17 cellular contexts compared by ENCODE assay signal in the genomic region with DNA sequence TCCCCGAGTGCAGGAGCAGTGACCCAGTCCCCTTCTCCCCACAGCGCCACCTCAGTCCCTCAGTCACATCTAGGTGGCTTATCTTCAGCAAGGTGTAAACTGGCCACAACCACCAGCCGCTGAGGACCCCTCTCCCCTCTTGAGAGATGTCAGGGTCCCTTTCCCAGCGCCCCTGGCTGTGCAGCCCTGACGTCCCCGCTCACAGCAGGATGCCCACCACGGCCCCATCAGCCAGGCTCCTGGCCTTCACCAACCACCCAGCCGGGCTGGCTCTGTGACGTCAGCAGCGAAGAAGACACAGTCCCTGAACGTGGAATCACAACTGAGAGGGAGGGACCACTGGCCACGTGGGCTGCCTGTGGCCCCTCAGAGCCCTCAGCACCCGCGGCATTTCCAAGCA.
DNase-seq lines count a peak whose midpoint lies in the region; ATAC-seq and TF ChIP-seq lines count a peak whose summit lies in the region.
"Had no signal": no experiment of that assay in that cellular context is flagged by ENCODE, and none has a peak within 500 bp of the region (broad histone marks: within the 10 kb centered on the region; RNA-seq: fewer than 3 reads in every experiment).

No MANE protein-coding gene starts in this region.

- CTCF ChIA-PET in activated CD8-positive, alpha-beta memory T cell treated with anti-CD3 and anti-CD28 coated beads, Interleukin-2, amount 10 ng/mL, durations not matched to agents 7 days and 5 days (lab: Charles Lee): no interaction called here

- H3K27me3 Mint-ChIP-seq in brain: no peaks in the 10 kb centered on the region
- H3K27me3 Mint-ChIP-seq in activated CD8-positive, alpha-beta memory T cell treated with anti-CD3 and anti-CD28 coated beads, Interleukin-2, amount 10 ng/mL, durations not matched to agents 7 days and 5 days: peaks cover 7% of the 10 kb centered on the region

- H3K27me3 ChIP-seq in upper lobe of left lung: no peaks in the 10 kb centered on the region

- peaks cover 50% of the 10 kb centered on the region for H3K4me1 Mint-ChIP-seq in brain
- H3K4me1 Mint-ChIP-seq in activated CD8-positive, alpha-beta memory T cell treated with anti-CD3 and anti-CD28 coated beads, Interleukin-2, amount 10 ng/mL, durations not matched to agents 7 days and 5 days: peaks cover 12% of the 10 kb centered on the region

- TF ChIP-seq POLR2A in upper lobe of left lung (IDR thresholded peaks at IDR 0.05): no peak

- no peaks in the 10 kb centered on the region for H3K36me3 Mint-ChIP-seq in brain
- no peaks in the 10 kb centered on the region for H3K36me3 Mint-ChIP-seq in activated CD8-positive, alpha-beta memory T cell treated with anti-CD3 and anti-CD28 coated beads, Interleukin-2, amount 10 ng/mL, durations not matched to agents 7 days and 5 days

- peak overlapping the region in 3 of 5 experiments; percentile 10 to 59 (median 27) for H3K27ac Mint-ChIP-seq in brain
- no peak overlapping the region for H3K27ac Mint-ChIP-seq in activated CD8-positive, alpha-beta memory T cell treated with anti-CD3 and anti-CD28 coated beads, Interleukin-2, amount 10 ng/mL, durations not matched to agents 7 days and 5 days

- ATAC-seq in upper lobe of left lung (ENCODE audit: low FRiP score in 2 of 2): no peak
- no peak for ATAC-seq in activated CD8-positive, alpha-beta memory T cell treated with anti-CD3 and anti-CD28 coated beads, Interleukin-2, amount 10 ng/mL, durations not matched to agents 7 days and 5 days
- no peak for ATAC-seq in GM21529 (IDR thresholded peaks at IDR 0.05; ENCODE audit: unreplicated experiment)

- H3K9me3 Mint-ChIP-seq in brain: peaks cover 0 to 5% (median 0%) of the 10 kb centered on the region in 5 experiments
- H3K9me3 Mint-ChIP-seq in activated CD8-positive, alpha-beta memory T cell treated with anti-CD3 and anti-CD28 coated beads, Interleukin-2, amount 10 ng/mL, durations not matched to agents 7 days and 5 days (ENCODE audit: low read depth): no peaks in the 10 kb centered on the region

- no peak for TF ChIP-seq CTCF in brain (conservative IDR thresholded peaks at IDR 0.05)
- no peak for TF ChIP-seq CTCF in upper lobe of left lung (IDR thresholded peaks at IDR 0.05)

- 83 to 89% methylated on average over 9 to 12 of the region's 14 CpGs for WGBS in upper lobe of left lung, 2 donors

- no peaks in the 10 kb centered on the region for H3K36me3 ChIP-seq in upper lobe of left lung

- no peak overlapping the region for H3K4me3 Mint-ChIP-seq in brain
- no peak overlapping the region for H3K4me3 Mint-ChIP-seq in activated CD8-positive, alpha-beta memory T cell treated with anti-CD3 and anti-CD28 coated beads, Interleukin-2, amount 10 ng/mL, durations not matched to agents 7 days and 5 days

- H3K4me3 ChIP-seq in upper lobe of left lung: no peak overlapping the region
- H3K4me3 ChIP-seq: PC-9 had no signal

- TF ChIP-seq EP300 in upper lobe of left lung (IDR thresholded peaks at IDR 0.05): no peak

- H3K27ac ChIP-seq in upper lobe of left lung: no peak overlapping the region
- H3K27ac ChIP-seq: 22Rv1, PC-9 had no signal

- H3K9me3 ChIP-seq in upper lobe of left lung: no peaks in the 10 kb centered on the region

- peak; percentile 7 for DNase-seq in activated T-cell treated with anti-CD3 and anti-CD28 coated beads, Interleukin-2, amount 50 U/mL, for 1 hour
- DNase-seq in activated T-cell treated with anti-CD3 and anti-CD28 coated beads, Interleukin-2, amount 50 U/mL, for 48 hours: no peak
- DNase-seq in mesenteric fat pad (ENCODE audit: low spot score) (peak; percentile 88), upper lobe of left lung (peak; percentile 18 to 42)
- DNase-seq in activated naive CD4-positive, alpha-beta T cell treated with Interleukin-2 at 50 U/mL for 16 hours: no peak
- no peak for DNase-seq in activated CD8-positive, alpha-beta memory T cell treated with anti-CD3 and anti-CD28 coated beads, Interleukin-2, amount 10 ng/mL, durations not matched to agents 7 days and 5 days
- DNase-seq: DMS 273 treated with DMSO at 0.1 percent for 48 hours, GF-D8, KG1, NCI-H1436, NCI-H2029 treated with DMSO at 0.1 percent for 48 hours, NCI-H2171 treated with DMSO at 0.1 percent for 48 hours, NCI-H82, PC-9 had no signal

- H3K4me1 ChIP-seq in upper lobe of left lung: no peaks in the 10 kb centered on the region

Comparison
In these comparisons a context has a peak if more than half of its experiments do, and no peak if none do; other contexts are left out.
1. DNase-seq: peak in activated T-cell treated with anti-CD3 and anti-CD28 coated beads, Interleukin-2, amount 50 U/mL, for 1 hour (single experiment), mesenteric fat pad (single experiment) and upper lobe of left lung (2 of 2); none in activated T-cell treated with anti-CD3 and anti-CD28 coated beads, Interleukin-2, amount 50 U/mL, for 48 hours (0 of 2), activated naive CD4-positive, alpha-beta T cell treated with Interleukin-2 at 50 U/mL for 16 hours (single experiment) and activated CD8-positive, alpha-beta memory T cell treated with anti-CD3 and anti-CD28 coated beads, Interleukin-2, amount 10 ng/mL, durations not matched to agents 7 days and 5 days (single experiment).